Comparison of ENCODE assay signal across 29 cellular contexts in the genomic region with DNA sequence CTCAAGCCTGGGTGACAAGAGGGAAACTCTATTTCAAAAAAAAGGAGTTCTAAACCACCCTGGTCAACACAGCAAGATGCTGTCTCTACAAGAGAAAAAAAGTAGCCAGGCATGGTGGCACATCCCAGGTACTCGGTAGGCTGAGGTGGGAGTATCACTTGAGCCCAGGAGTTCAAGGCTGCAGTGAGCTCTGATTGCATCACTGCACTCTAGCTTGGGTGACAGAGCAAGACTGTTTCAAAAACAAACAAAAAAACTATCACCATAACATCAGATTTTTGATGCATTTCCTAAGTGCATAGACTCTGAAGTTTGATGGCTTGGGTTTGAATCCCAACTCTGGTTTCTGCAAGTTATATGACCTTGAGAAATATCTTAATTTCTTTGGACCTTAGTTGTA.
"Had no signal": no experiment of that assay in that cellular context is flagged by ENCODE, and none has a peak within 500 bp of the region (broad histone marks: within the 10 kb centered on the region; RNA-seq: fewer than 3 reads in every experiment).

No MANE protein-coding gene starts in this region.

- H3K4me2 ChIP-seq: neural progenitor cell had no signal

- H3K4me3 Mint-ChIP-seq: natural killer cell; nephron; neural progenitor cell; stimulated activated memory B cell treated with anti-CD40 and anti-IgM and Interleukin-4, amounts not matched to agents 10 μg/mL and 1 μg/mL and 100 μg/mL, for 72 hours; stimulated activated naive CD8-positive, alpha-beta T cell treated with anti-CD3 and anti-CD28 coated beads, Interleukin-15, amount 100 ng/mL, for 72 hours; type B pancreatic cell had no signal

- H3K9ac ChIP-seq: neural progenitor cell, parathyroid adenoma had no signal

- FAIRE-seq: small intestine had no signal

- H3K4me1 Mint-ChIP-seq: nephron, neural progenitor cell had no signal

- H3K27me3 ChIP-seq: neural progenitor cell, ovary, right lobe of liver, sigmoid colon, suprapubic skin, testis, tibial artery, transverse colon, upper lobe of right lung, uterus had no signal

- H3K27ac Mint-ChIP-seq: natural killer cell; nephron; neural progenitor cell; progenitor cell of endocrine pancreas; stimulated activated memory B cell treated with anti-CD40 and anti-IgM and Interleukin-4, amounts not matched to agents 10 μg/mL and 1 μg/mL and 100 μg/mL, for 72 hours; type B pancreatic cell had no signal

- H3K4me1 ChIP-seq: neural progenitor cell, testis, transverse colon, uterus had no signal

- H2AFZ ChIP-seq: neural progenitor cell, parathyroid adenoma had no signal

- H3K9me3 ChIP-seq: ovary, psoas muscle, right lobe of liver, sigmoid colon, suprapubic skin, testis, tibial artery, transverse colon, upper lobe of right lung, uterus had no signal

- H3K9me3 Mint-ChIP-seq: natural killer cell; nephron; neural progenitor cell; stimulated activated memory B cell treated with anti-CD40 and anti-IgM and Interleukin-4, amounts not matched to agents 10 μg/mL and 1 μg/mL and 100 μg/mL, for 72 hours; stimulated activated naive CD8-positive, alpha-beta T cell treated with anti-CD3 and anti-CD28 coated beads, Interleukin-15, amount 100 ng/mL, for 72 hours; type B pancreatic cell had no signal

- H3K27me3 Mint-ChIP-seq: progenitor cell of endocrine pancreas; stimulated activated memory B cell treated with anti-CD40 and anti-IgM and Interleukin-4, amounts not matched to agents 10 μg/mL and 1 μg/mL and 100 μg/mL, for 72 hours; stimulated activated naive CD8-positive, alpha-beta T cell treated with anti-CD3 and anti-CD28 coated beads, Interleukin-15, amount 100 ng/mL, for 72 hours; type B pancreatic cell had no signal

- H3K36me3 ChIP-seq: ovary had no signal

- DNase-seq: natural killer cell; occipital lobe; ovary; posterior cingulate gyrus; psoas muscle; right cardiac atrium; right lobe of liver; sigmoid colon; small intestine; stimulated activated CD4-positive, alpha-beta T cell treated with anti-CD3 and anti-CD28 coated beads, Interleukin-1b, Interleukin-23, amount 100 ng/mL, for 48 hours; stimulated activated CD4-positive, alpha-beta T cell treated with anti-CD3 and anti-CD28 coated beads, Interleukin-4, amount 100 ng/mL, for 1 hour; stimulated activated CD4-positive, alpha-beta T cell treated with anti-CD3 and anti-CD28 coated beads, Interleukin-4, amount 100 ng/mL, for 4 hours; stimulated activated CD8-positive, alpha-beta memory T cell treated with anti-CD3 and anti-CD28 coated beads, Interleukin-4, amount 100 ng/mL, for 48 hours; stimulated activated naive CD4-positive, alpha-beta T cell; stimulated activated naive CD8-positive, alpha-beta T cell treated with anti-CD3 and anti-CD28 coated beads, Interleukin-15, amount 100 ng/mL, for 72 hours; stimulated activated naive CD8-positive, alpha-beta T cell treated with anti-CD3 and anti-CD28 coated beads, Interleukin-15, Interleukin-2, amounts not matched to agents 100 U/mL and 50 U/mL, for 24 hours; substantia nigra; testis; tibial artery; transverse colon; upper lobe of right lung; uterus had no signal

- H3K4me3 ChIP-seq: neural progenitor cell, ovary, psoas muscle, right lobe of liver, sigmoid colon, suprapubic skin, testis, tibial artery, transverse colon, upper lobe of right lung, uterus had no signal

- ATAC-seq: natural killer cell; psoas muscle; right cardiac atrium; stimulated activated memory B cell treated with anti-CD40 and anti-IgM and Interleukin-4, amounts not matched to agents 10 μg/mL and 1 μg/mL and 100 μg/mL, for 72 hours; stimulated activated naive CD8-positive, alpha-beta T cell treated with anti-CD3 and anti-CD28 coated beads, Interleukin-15, amount 100 ng/mL, for 72 hours; stimulated activated naive CD8-positive, alpha-beta T cell treated with anti-CD3 and anti-CD28 coated beads, Interleukin-15, Interleukin-2, amounts not matched to agents 100 U/mL and 50 U/mL, for 24 hours; upper lobe of right lung had no signal

- H3K27ac ChIP-seq: neural progenitor cell, ovary, parathyroid adenoma, psoas muscle, right lobe of liver, sigmoid colon, suprapubic skin, testis, tibial artery, transverse colon, upper lobe of right lung, uterus had no signal
